Comparison of ENCODE assay signal across 1 cellular context in the genomic region with DNA sequence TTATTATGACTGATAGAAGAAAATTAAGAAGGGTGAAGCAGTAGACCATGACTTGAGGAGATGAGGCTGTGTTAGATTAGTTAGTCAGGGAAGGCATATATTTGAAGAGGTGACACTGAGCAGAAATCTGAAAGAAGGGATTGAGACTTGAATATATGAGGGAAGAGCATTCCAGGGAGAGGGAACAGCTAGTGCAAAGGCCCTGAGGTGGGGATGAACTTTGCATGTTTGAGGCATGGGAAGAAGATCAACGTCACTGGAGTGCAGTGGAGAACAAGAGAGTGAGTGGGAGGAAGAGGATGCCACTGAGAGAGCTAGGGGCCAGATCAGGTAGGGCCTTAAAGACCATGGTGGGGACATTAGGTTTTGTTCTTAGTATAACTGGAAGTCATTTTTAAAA.
TF ChIP-seq lines count a peak whose summit lies in the region.

No MANE protein-coding gene starts in this region.

TF ChIP-seq in K562, 482 proteins besides CTCF, POLR2A, EP300 and RAD21 (continued from another document):
- TF ChIP-seq, protein P1, sequence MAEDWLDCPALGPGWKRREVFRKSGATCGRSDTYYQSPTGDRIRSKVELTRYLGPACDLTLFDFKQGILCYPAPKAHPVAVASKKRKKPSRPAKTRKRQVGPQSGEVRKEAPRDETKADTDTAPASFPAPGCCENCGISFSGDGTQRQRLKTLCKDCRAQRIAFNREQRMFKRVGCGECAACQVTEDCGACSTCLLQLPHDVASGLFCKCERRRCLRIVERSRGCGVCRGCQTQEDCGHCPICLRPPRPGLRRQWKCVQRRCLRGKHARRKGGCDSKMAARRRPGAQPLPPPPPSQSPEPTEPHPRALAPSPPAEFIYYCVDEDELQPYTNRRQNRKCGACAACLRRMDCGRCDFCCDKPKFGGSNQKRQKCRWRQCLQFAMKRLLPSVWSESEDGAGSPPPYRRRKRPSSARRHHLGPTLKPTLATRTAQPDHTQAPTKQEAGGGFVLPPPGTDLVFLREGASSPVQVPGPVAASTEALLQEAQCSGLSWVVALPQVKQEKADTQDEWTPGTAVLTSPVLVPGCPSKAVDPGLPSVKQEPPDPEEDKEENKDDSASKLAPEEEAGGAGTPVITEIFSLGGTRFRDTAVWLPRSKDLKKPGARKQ (CRISPR knock-in tag; IDR thresholded peaks at IDR 0.05), result no peak
- no peak for TF ChIP-seq ATF2 (CRISPR knock-in tag; IDR thresholded peaks at IDR 0.05)
- TF ChIP-seq ZNF79 (CRISPR knock-in tag; IDR thresholded peaks at IDR 0.05; ENCODE audit: low read depth), result no peak
- no peak for TF ChIP-seq CCAR2 (IDR thresholded peaks at IDR 0.05; ENCODE audit: low read depth, low read length)
- no peak for TF ChIP-seq ZNF165 (CRISPR knock-in tag; IDR thresholded peaks at IDR 0.05; ENCODE audit: borderline replicate concordance)
- TF ChIP-seq ZNF561 (CRISPR knock-in tag; conservative IDR thresholded peaks at IDR 0.05), result no peak
- TF ChIP-seq ZNF239 (CRISPR knock-in tag; IDR thresholded peaks at IDR 0.05), result no peak
- TF ChIP-seq MTA2 (IDR thresholded peaks at IDR 0.05; ENCODE audit: low read depth), result no peak
- TF ChIP-seq, protein P2, sequence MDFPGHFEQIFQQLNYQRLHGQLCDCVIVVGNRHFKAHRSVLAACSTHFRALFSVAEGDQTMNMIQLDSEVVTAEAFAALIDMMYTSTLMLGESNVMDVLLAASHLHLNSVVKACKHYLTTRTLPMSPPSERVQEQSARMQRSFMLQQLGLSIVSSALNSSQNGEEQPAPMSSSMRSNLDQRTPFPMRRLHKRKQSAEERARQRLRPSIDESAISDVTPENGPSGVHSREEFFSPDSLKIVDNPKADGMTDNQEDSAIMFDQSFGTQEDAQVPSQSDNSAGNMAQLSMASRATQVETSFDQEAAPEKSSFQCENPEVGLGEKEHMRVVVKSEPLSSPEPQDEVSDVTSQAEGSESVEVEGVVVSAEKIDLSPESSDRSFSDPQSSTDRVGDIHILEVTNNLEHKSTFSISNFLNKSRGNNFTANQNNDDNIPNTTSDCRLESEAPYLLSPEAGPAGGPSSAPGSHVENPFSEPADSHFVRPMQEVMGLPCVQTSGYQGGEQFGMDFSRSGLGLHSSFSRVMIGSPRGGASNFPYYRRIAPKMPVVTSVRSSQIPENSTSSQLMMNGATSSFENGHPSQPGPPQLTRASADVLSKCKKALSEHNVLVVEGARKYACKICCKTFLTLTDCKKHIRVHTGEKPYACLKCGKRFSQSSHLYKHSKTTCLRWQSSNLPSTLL (IDR thresholded peaks at IDR 0.05), result no peak
- no peak for TF ChIP-seq TAF7 (tag; IDR thresholded peaks at IDR 0.05)
- no peak for TF ChIP-seq TGIF2 (CRISPR knock-in tag; IDR thresholded peaks at IDR 0.05)
- no peak for TF ChIP-seq U2AF2 (optimal IDR thresholded peaks at IDR 0.05; ENCODE audit: low read depth, low read length)
- TF ChIP-seq MXI1 (IDR thresholded peaks at IDR 0.05; ENCODE audit: low read depth, low read length), result no peak
- no peak for TF ChIP-seq MGA (IDR thresholded peaks at IDR 0.05)
- peak; percentile 69 for TF ChIP-seq BCOR (IDR thresholded peaks at IDR 0.05)
